ENCODE assay signal across 23 cellular contexts in genomic region chr3:40779039-40779438, GRCh38.
"Had no signal": no experiment of that assay in that cellular context is flagged by ENCODE, and none has a peak within 500 bp of the region (broad histone marks: within the 10 kb centered on the region; RNA-seq: fewer than 3 reads in every experiment).

No MANE protein-coding gene starts in this region.

- H3K9me3 Mint-ChIP-seq: activated CD4-positive, alpha-beta memory T cell treated with anti-CD3 and anti-CD28 coated beads, Interleukin-2, amount 10 ng/mL, durations not matched to agents 7 days and 5 days; activated CD4-positive, alpha-beta T cell treated with anti-CD3 and anti-CD28 coated beads, Interleukin-2, amount 10 ng/mL, durations not matched to agents 24 days and 14 days; activated naive CD4-positive, alpha-beta T cell treated with anti-CD3 and anti-CD28 coated beads for 36 hours; activated naive CD8-positive, alpha-beta T cell treated with anti-CD3 and anti-CD28 coated beads, Interleukin-2, amount 10 ng/mL, durations not matched to agents 7 days and 5 days; activated T-cell treated with anti-CD3 and anti-CD28 coated beads, Interleukin-2, amount 50 U/mL, for 72 hours; natural killer cell treated with Interleukin-12 subunit alpha and Interleukin-12 subunit beta and Interleukin-15 and Interleukin-18, amount 100 ng/mL, for 72 hours; stimulated activated naive CD8-positive, alpha-beta T cell treated with anti-CD3 and anti-CD28 coated beads, Interleukin-15, Interleukin-2, amounts not matched to agents 100 ng/mL and 50 ng/mL, for 24 hours had no signal

- H3K4me3 Mint-ChIP-seq: activated CD4-positive, alpha-beta memory T cell treated with anti-CD3 and anti-CD28 coated beads, Interleukin-2, amount 10 ng/mL, durations not matched to agents 7 days and 5 days; activated CD4-positive, alpha-beta T cell treated with anti-CD3 and anti-CD28 coated beads, Interleukin-2, amount 10 ng/mL, durations not matched to agents 24 days and 14 days; activated naive CD4-positive, alpha-beta T cell treated with anti-CD3 and anti-CD28 coated beads for 36 hours; activated naive CD8-positive, alpha-beta T cell treated with anti-CD3 and anti-CD28 coated beads, Interleukin-2, amount 10 ng/mL, durations not matched to agents 7 days and 5 days; activated T-cell treated with anti-CD3 and anti-CD28 coated beads, Interleukin-2, amount 50 U/mL, for 72 hours; natural killer cell treated with Interleukin-12 subunit alpha and Interleukin-12 subunit beta and Interleukin-15 and Interleukin-18, amount 100 ng/mL, for 72 hours; stimulated activated naive CD8-positive, alpha-beta T cell treated with anti-CD3 and anti-CD28 coated beads, Interleukin-15, Interleukin-2, amounts not matched to agents 100 ng/mL and 50 ng/mL, for 24 hours had no signal

- H3K27me3 ChIP-seq: cardiac muscle cell, right lobe of liver, thyroid gland had no signal

- H3K27ac Mint-ChIP-seq: activated CD4-positive, alpha-beta memory T cell treated with anti-CD3 and anti-CD28 coated beads, Interleukin-2, amount 10 ng/mL, durations not matched to agents 7 days and 5 days; activated CD4-positive, alpha-beta T cell treated with anti-CD3 and anti-CD28 coated beads, Interleukin-2, amount 10 ng/mL, durations not matched to agents 24 days and 14 days; activated naive CD4-positive, alpha-beta T cell treated with anti-CD3 and anti-CD28 coated beads for 36 hours; activated naive CD8-positive, alpha-beta T cell treated with anti-CD3 and anti-CD28 coated beads, Interleukin-2, amount 10 ng/mL, durations not matched to agents 7 days and 5 days; activated T-cell treated with anti-CD3 and anti-CD28 coated beads, Interleukin-2, amount 50 U/mL, for 72 hours; natural killer cell treated with Interleukin-12 subunit alpha and Interleukin-12 subunit beta and Interleukin-15 and Interleukin-18, amount 100 ng/mL, for 72 hours; stimulated activated naive CD8-positive, alpha-beta T cell treated with anti-CD3 and anti-CD28 coated beads, Interleukin-15, Interleukin-2, amounts not matched to agents 100 ng/mL and 50 ng/mL, for 24 hours had no signal

- H3K9ac ChIP-seq: parathyroid adenoma had no signal

- H3K4me3 ChIP-seq: cardiac muscle cell, lung, right lobe of liver, skin epidermis, thyroid gland had no signal

- H3K9me3 ChIP-seq: right lobe of liver, thyroid gland had no signal

- H3K27ac ChIP-seq: cardiac muscle cell, right lobe of liver had no signal

- H2AFZ ChIP-seq: parathyroid adenoma had no signal

- ATAC-seq: activated CD4-positive, CD25-positive, alpha-beta regulatory T cell treated with anti-CD3 and anti-CD28 coated beads, Interleukin-2, amount 50 U/mL, for 24 hours; activated T-cell treated with anti-CD3 and anti-CD28 coated beads, Interleukin-2, amount 50 U/mL, for 72 hours; esophagus mucosa; left lobe of liver; natural killer cell treated with Interleukin-12 subunit alpha and Interleukin-12 subunit beta and Interleukin-15 and Interleukin-18, amount 100 ng/mL, for 72 hours; right lobe of liver had no signal

- H3K4me1 ChIP-seq: parathyroid adenoma, right lobe of liver had no signal

- H3K79me2 ChIP-seq: parathyroid adenoma had no signal

- H3K4me1 Mint-ChIP-seq: activated CD4-positive, alpha-beta memory T cell treated with anti-CD3 and anti-CD28 coated beads, Interleukin-2, amount 10 ng/mL, durations not matched to agents 7 days and 5 days; activated CD4-positive, alpha-beta T cell treated with anti-CD3 and anti-CD28 coated beads, Interleukin-2, amount 10 ng/mL, durations not matched to agents 24 days and 14 days; activated naive CD8-positive, alpha-beta T cell treated with anti-CD3 and anti-CD28 coated beads, Interleukin-2, amount 10 ng/mL, durations not matched to agents 7 days and 5 days had no signal

- H3K36me3 Mint-ChIP-seq: activated naive CD8-positive, alpha-beta T cell treated with anti-CD3 and anti-CD28 coated beads, Interleukin-2, amount 10 ng/mL, durations not matched to agents 7 days and 5 days; natural killer cell treated with Interleukin-12 subunit alpha and Interleukin-12 subunit beta and Interleukin-15 and Interleukin-18, amount 100 ng/mL, for 72 hours had no signal

- DNase-seq: activated CD4-positive, alpha-beta memory T cell treated with anti-CD3 and anti-CD28 coated beads, Interleukin-2, amount 10 ng/mL, durations not matched to agents 7 days and 5 days; activated CD4-positive, alpha-beta T cell treated with anti-CD3 and anti-CD28 coated beads, Interleukin-2, amount 10 ng/mL, durations not matched to agents 24 days and 14 days; activated effector memory CD4-positive, alpha-beta T cell treated with Interleukin-2 at 50 U/mL for 16 hours; activated naive CD4-positive, alpha-beta T cell treated with anti-CD3 and anti-CD28 coated beads for 36 hours; activated naive CD8-positive, alpha-beta T cell treated with anti-CD3 and anti-CD28 coated beads, Interleukin-2, amount 10 ng/mL, durations not matched to agents 7 days and 5 days; activated T-cell treated with anti-CD3 and anti-CD28 coated beads, Interleukin-2, amount 50 U/mL, for 72 hours; amniotic stem cell; effector CD4-positive, alpha-beta T cell; midbrain; nucleus accumbens; right lobe of liver; stimulated activated CD4-positive, alpha-beta T cell treated with anti-CD3 and anti-CD28 coated beads, Interleukin-1b, Interleukin-23, amount 100 ng/mL, for 48 hours; substantia nigra; thyroid gland had no signal

- H3K36me3 ChIP-seq: cardiac muscle cell, right lobe of liver, thyroid gland had no signal
